In the genomic region with DNA sequence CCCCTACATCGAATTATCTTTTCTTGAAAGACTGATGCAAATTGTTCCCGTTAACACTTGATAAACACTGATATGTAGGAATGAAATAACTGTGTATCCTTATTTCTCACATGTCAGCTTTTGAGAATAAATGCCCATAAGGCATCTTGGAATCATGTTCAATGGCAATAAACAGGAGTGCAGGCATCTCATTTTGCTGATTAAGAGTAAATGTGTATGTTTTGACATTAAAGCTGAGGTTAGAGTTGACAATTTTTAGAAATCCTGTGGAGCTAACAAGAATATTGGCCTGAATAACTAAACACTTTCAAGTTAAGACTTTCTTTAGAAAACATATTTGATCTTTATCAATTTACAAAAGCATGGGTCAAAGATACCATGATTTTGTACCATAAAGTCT, we compare ENCODE assay signal across 34 cellular contexts.
"Had no signal": no experiment of that assay in that cellular context is flagged by ENCODE, and none has a peak within 500 bp of the region (broad histone marks: within the 10 kb centered on the region; RNA-seq: fewer than 3 reads in every experiment).

No MANE protein-coding gene starts in this region.

- H3K9me3 ChIP-seq: MG63 had no signal

- H3K27me3 ChIP-seq: MG63 had no signal

- H3K4me3 ChIP-seq: MG63 had no signal

- H3K36me3 ChIP-seq: MG63 had no signal

- DNase-seq: Karpas-422, Kasumi-1, MG63, MM.1S, MV-4-11, NCI-H1048, NCI-H1092, NCI-H1092 treated with DMSO at 0.1 percent for 48 hours, NCI-H1105, NCI-H1105 treated with DMSO at 0.1 percent for 48 hours, NCI-H1417, NCI-H1417 treated with DMSO at 0.1 percent for 48 hours, NCI-H1436, NCI-H1436 treated with DMSO at 0.1 percent for 48 hours, NCI-H146, NCI-H1694, NCI-H1694 treated with DMSO at 0.1 percent for 48 hours, NCI-H187, NCI-H187 treated with DMSO at 0.1 percent for 48 hours, NCI-H1930, NCI-H2029, NCI-H2029 treated with DMSO at 0.1 percent for 48 hours, NCI-H2081, NCI-H2081 treated with DMSO at 0.1 percent for 48 hours, NCI-H2107, NCI-H2171, NCI-H2171 treated with DMSO at 0.1 percent for 48 hours, NCI-H2227 treated with DMSO at 0.1 percent for 48 hours, NCI-H226, NCI-H345, NCI-H446, NCI-H446 treated with DMSO at 0.1 percent for 48 hours, NCI-H510A, NCI-H510A treated with DMSO at 0.1 percent for 48 hours had no signal
